7 cellular contexts compared by ENCODE assay signal in the genomic region with DNA sequence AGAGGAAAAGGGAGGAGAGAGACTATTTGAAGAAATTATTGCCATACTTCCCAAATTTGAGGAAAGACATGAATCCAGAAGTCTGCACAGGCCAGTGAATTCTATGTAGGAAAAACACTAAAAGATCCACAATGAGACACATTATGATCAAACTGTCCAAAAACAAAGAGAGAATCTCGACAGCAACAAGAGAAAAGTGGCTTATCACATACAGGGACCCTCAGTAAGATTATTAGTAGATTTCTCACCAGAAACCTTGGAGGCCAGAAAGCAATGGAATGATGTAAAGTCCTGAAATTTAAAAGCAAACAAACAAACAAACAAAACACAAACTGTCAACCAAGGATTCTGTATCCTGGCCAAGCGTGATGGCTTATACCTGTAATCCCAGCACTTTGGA.
"Had no signal": no experiment of that assay in that cellular context is flagged by ENCODE, and none has a peak within 500 bp of the region (broad histone marks: within the 10 kb centered on the region; RNA-seq: fewer than 3 reads in every experiment).

No MANE protein-coding gene starts in this region.

- FAIRE-seq: HTR-8/SVneo, K562 had no signal

- H3K4me3 ChIP-seq: K562 had no signal

- H3K9ac ChIP-seq: KMS-11 had no signal

- ATAC-seq: K562 had no signal

- DNase-seq: IMR-90, KBM-7, KG1 had no signal

- H3K27ac ChIP-seq: HL-60, KMS-11 had no signal

- H3K4me2 ChIP-seq: KMS-11 had no signal
